ENCODE assay signal across 8 cellular contexts in genomic region chr12:120725659-120726509, GRCh38. TPM values are rescaled to one million over a fixed set of nuclear protein-coding genes. Genes with fewer than 3 reads are reported as not detected.
A peak's percentile ranks its signal among the peaks of the same experiment; 100 is the strongest.
DNase-seq lines count a peak whose midpoint lies in the region; ATAC-seq, FAIRE-seq and TF ChIP-seq lines count a peak whose summit lies in the region.

Gene ACADS (plus strand): TSS chr12:120725826. CDS start chr12:120725886, 60 bp downstream.

- H3K4me1 ChIP-seq in adipocyte (ENCODE audit: control insufficient read depth, insufficient read depth, low read length) (peaks cover 41% of the 10 kb centered on the region), upper lobe of left lung (peaks cover 16 to 35% (median 25%) of the 10 kb centered on the region in 4 donors)

- H3K27me3 Mint-ChIP-seq in T-cell, result no peaks in the 10 kb centered on the region
- peaks cover 4% of the 10 kb centered on the region for H3K27me3 Mint-ChIP-seq in progenitor cell of endocrine pancreas

- H3K27me3 ChIP-seq in adipocyte (replicated peaks; ENCODE audit: control insufficient read depth, insufficient read depth, low read length), result no peaks in the 10 kb centered on the region
- H3K27me3 ChIP-seq in upper lobe of left lung, result no peaks in the 10 kb centered on the region

- ATAC-seq in HG02642 (IDR thresholded peaks at IDR 0.05; ENCODE audit: poor library complexity, unreplicated experiment) (peak; percentile 97), T-cell (replicated peaks in 1 of 4) (peak; percentile 100), left cardiac atrium (peak; percentile 99), upper lobe of left lung (ENCODE audit: low FRiP score in 2 of 2) (peak; percentile 97 to 99)

- H3K9me3 ChIP-seq in adipocyte (ENCODE audit: control insufficient read depth, low read length), result no peaks in the 10 kb centered on the region
- H3K9me3 ChIP-seq in upper lobe of left lung, result no peaks in the 10 kb centered on the region

- H3K4me1 Mint-ChIP-seq in T-cell (peaks cover 19 to 26% (median 25%) of the 10 kb centered on the region in 3 donors), progenitor cell of endocrine pancreas (ENCODE audit: low read depth) (peaks cover 14% of the 10 kb centered on the region)

- no peak for TF ChIP-seq CTCF in progenitor cell of endocrine pancreas (IDR thresholded peaks at IDR 0.05; ENCODE audit: unreplicated experiment)
- peak in 3 of 6 experiments; percentile 13 to 37 (median 21) for TF ChIP-seq CTCF in upper lobe of left lung (IDR thresholded peaks at IDR 0.05)

- peak within 1 kb of the TSS; percentile 80 to 86 (median 84) for H3K27ac ChIP-seq in upper lobe of left lung

- intact Hi-C loops in left cardiac atrium (cut with DNase I), result no loop called here

- H3K9me3 Mint-ChIP-seq in T-cell, result no peaks in the 10 kb centered on the region
- H3K9me3 Mint-ChIP-seq in progenitor cell of endocrine pancreas (ENCODE audit: low read depth), result no peaks in the 10 kb centered on the region

- peak within 1 kb of the TSS; percentile 53 to 65 for H3K27ac Mint-ChIP-seq in T-cell
- peak within 1 kb of the TSS; percentile 38 for H3K27ac Mint-ChIP-seq in progenitor cell of endocrine pancreas

- DNase-seq in GM12892 (ENCODE audit: insufficient read length), result peak; percentile 99
- DNase-seq in NCI-H128 (lab: John Stamatoyannopoulos, UW; ENCODE audit: unreplicated experiment), result peak; percentile 75
- peak; percentile 73 to 92 (median 84) for DNase-seq in T-cell
- DNase-seq in adipocyte (ENCODE audit: low read depth), result peak; percentile 91
- DNase-seq in left cardiac atrium, result peak; percentile 93
- peak; percentile 83 for DNase-seq in progenitor cell of endocrine pancreas (ENCODE audit: low spot score, unreplicated experiment)
- peak; percentile 95 to 99 for DNase-seq in upper lobe of left lung

- H3K36me3 ChIP-seq in adipocyte (ENCODE audit: control insufficient read depth, insufficient read depth, low read length, severe bottlenecking) (peaks cover 41% of the 10 kb centered on the region), upper lobe of left lung (peaks cover 3 to 55% (median 22%) of the 10 kb centered on the region in 4 donors)

- CTCF ChIA-PET in T-cell (lab: Charles Lee), result interaction anchor here in 1 of 2 donors (0.6 kb wide), 1 partner anchor 75 kb away, joined by 3 read pairs; no protein-coding TSS in a partner anchor

- POLR2A ChIA-PET in T-cell (lab: Charles Lee), result interaction anchor here in 1 of 2 donors (0.6 kb wide), 1 partner anchor 14 kb away, joined by 3 read pairs; no protein-coding TSS in a partner anchor

- peak within 1 kb of the TSS; percentile 91 for H3K9ac ChIP-seq in adipocyte (ENCODE audit: low read length)

- H3K4me3 ChIP-seq in adipocyte (ENCODE audit: low read length) (peak within 1 kb of the TSS; percentile 89), upper lobe of left lung (peak within 1 kb of the TSS; percentile 71 to 83 (median 76))

- TF ChIP-seq EP300 in upper lobe of left lung (IDR thresholded peaks at IDR 0.05), result no peak

- TF ChIP-seq POLR2A in GM12892 (IDR thresholded peaks at IDR 0.05; ENCODE audit: low read depth, low read length), result peak; percentile 64; the same call in 1 of the 2 replicates
- TF ChIP-seq POLR2A in upper lobe of left lung (IDR thresholded peaks at IDR 0.05), result peak; percentile 35 to 76 (median 55)

- H3K4me3 Mint-ChIP-seq in T-cell, result peak within 1 kb of the TSS; percentile 87 to 90 (median 88)
- H3K4me3 Mint-ChIP-seq in progenitor cell of endocrine pancreas (ENCODE audit: low read depth), result peak within 1 kb of the TSS; percentile 84

- peaks cover 35% of the 10 kb centered on the region for H3K36me3 Mint-ChIP-seq in T-cell
- peaks cover 34% of the 10 kb centered on the region for H3K36me3 Mint-ChIP-seq in progenitor cell of endocrine pancreas (ENCODE audit: insufficient read depth)

- 8 to 51% methylated on average over 9 to 53 of the region's 66 CpGs for WGBS in upper lobe of left lung, 2 donors

- peak; percentile 97 for FAIRE-seq in GM12892 (lab: Jason Lieb, UNC)

RNA-seq across cellular contexts. Expression of gene ACADS, which starts in this region (rescaled TPM):
- 5.3 TPM for polyA plus RNA-seq in GM12892 (2012; ENCODE audit: missing spikeins)
- 10 to 100 TPM in 4 of 5 donors, 1 to 10 TPM in 1; 7.5 to 22.5 (median 20.4) TPM for total RNA-seq in T-cell
- 10 to 100 TPM; 49.4 to 52.0 TPM for total RNA-seq in left cardiac atrium
- 11.7 and 11.8 TPM in 2 replicates for total RNA-seq in progenitor cell of endocrine pancreas
- total RNA-seq in upper lobe of left lung, result 10 to 100 TPM; 24.1 to 43.1 (median 32.9) TPM

Comparison
In these comparisons a context has a peak if more than half of its experiments do, and no peak if none do; other contexts are left out.
1. Peak in every context shown above with its lines: DNase-seq, ATAC-seq, H3K4me3 ChIP-seq and H3K27ac ChIP-seq.